7 cellular contexts compared by ENCODE assay signal in genomic region chr6:77466055-77467028, GRCh38. TPM values are rescaled to one million over a fixed set of nuclear protein-coding genes. Genes with fewer than 3 reads are reported as not detected.
DNase-seq lines count a peak whose midpoint lies in the region; ATAC-seq and TF ChIP-seq lines count a peak whose summit lies in the region.

No MANE protein-coding gene starts in this region.

- H3K4me1 Mint-ChIP-seq in activated B cell treated with CpG ODN at 0.5 μM for 24 hours = peaks cover 12% of the 10 kb centered on the region
- peaks cover 19 to 23% of the 10 kb centered on the region in 2 donors for H3K4me1 Mint-ChIP-seq in natural killer cell

- CTCF ChIA-PET in activated B cell treated with CpG ODN at 0.5 μM for 24 hours (lab: Charles Lee) = interaction anchor here (1.7 kb wide), 1 partner anchor 10 kb away, joined by 4 read pairs; no protein-coding TSS in a partner anchor

- H3K27ac Mint-ChIP-seq in activated B cell treated with CpG ODN at 0.5 μM for 24 hours = peak overlapping the region; percentile 20
- H3K27ac Mint-ChIP-seq in natural killer cell = no peak overlapping the region

- H3K36me3 Mint-ChIP-seq in activated B cell treated with CpG ODN at 0.5 μM for 24 hours (ENCODE audit: low read depth) (peaks cover 3% of the 10 kb centered on the region), natural killer cell (peaks cover 24% of the 10 kb centered on the region)

- H3K27me3 Mint-ChIP-seq in activated B cell treated with CpG ODN at 0.5 μM for 24 hours = peaks cover 38% of the 10 kb centered on the region
- peaks cover 35 to 39% of the 10 kb centered on the region in 2 donors for H3K27me3 Mint-ChIP-seq in natural killer cell (ENCODE audit: low read depth in 2 of 2)

- H3K4me3 Mint-ChIP-seq in activated B cell treated with CpG ODN at 0.5 μM for 24 hours (peak overlapping the region; percentile 84), natural killer cell (peak overlapping the region; percentile 76)

- TF ChIP-seq CTCF in GM12864 (IDR thresholded peaks at IDR 0.05; ENCODE audit: low read depth, low read length, missing control alignments) = peak; percentile 71
- TF ChIP-seq CTCF in activated B cell treated with CpG ODN at 0.5 μM for 24 hours (IDR thresholded peaks at IDR 0.05) = no peak
- no peak for TF ChIP-seq CTCF in natural killer cell (IDR thresholded peaks at IDR 0.05)

- H3K9me3 Mint-ChIP-seq in activated B cell treated with CpG ODN at 0.5 μM for 24 hours = peaks cover 2% of the 10 kb centered on the region
- peaks cover 10 to 13% of the 10 kb centered on the region in 2 donors for H3K9me3 Mint-ChIP-seq in natural killer cell

- ATAC-seq in GM21447 (IDR thresholded peaks at IDR 0.05; ENCODE audit: unreplicated experiment) = peak; percentile 89
- ATAC-seq in activated B cell treated with CpG ODN at 0.5 μM for 24 hours (ENCODE audit: low read depth) = peak; percentile 62
- peak in 2 of 3 donors; percentile 49 to 51 for ATAC-seq in natural killer cell

- H3K4me3 ChIP-seq in GM12864 (ENCODE audit: low read depth, low read length) = peak overlapping the region; percentile 52

- DNase-seq in GM12864 (ENCODE audit: low read depth) (peak; percentile 33), HK-2 (ENCODE audit: unreplicated experiment) (peak; percentile 63), activated B cell treated with CpG ODN at 0.5 μM for 24 hours (no peak), fibroblast of peridontal ligament (ENCODE audit: extremely low read depth) (peak; percentile 68), natural killer cell (no peak), T1000 (lab: John Stamatoyannopoulos, UW) (no peak)

- POLR2A ChIA-PET in activated B cell treated with CpG ODN at 0.5 μM for 24 hours (lab: Charles Lee) = no interaction called here

- intact Hi-C loops in activated B cell treated with CpG ODN at 0.5 μM for 24 hours (cut with micrococcal nuclease) (loop anchor here (5.0 kb wide), 1 partner anchor 2001 kb away; no protein-coding TSS in a partner anchor), natural killer cell (cut with micrococcal nuclease) (no loop called here)

RNA-seq across cellular contexts. Expression of gene HTR1B, which starts 3.1 kb away (rescaled TPM):
- total RNA-seq in activated B cell treated with CpG ODN at 0.5 μM for 24 hours (not detected in 2 replicates), natural killer cell (under 1 TPM in 1 of 3 donors, not detected in 2; 0.48 TPM)

Comparison
In these comparisons a context has a peak if more than half of its experiments do, and no peak if none do; other contexts are left out.
1. DNase-seq: peak in GM12864 (single experiment), HK-2 (single experiment) and fibroblast of peridontal ligament (single experiment); none in activated B cell treated with CpG ODN at 0.5 μM for 24 hours (single experiment), natural killer cell (single experiment) and T1000 (single experiment).
2. Peak in every context shown above with its lines, with median percentiles within 50 percentile points of each other: ATAC-seq.